In genomic region chr4:139555073-139555704, GRCh38 we compare ENCODE assay signal across 1 cellular context.
TF ChIP-seq lines count a peak whose summit lies in the region.

No MANE protein-coding gene starts in this region.

TF ChIP-seq in HEK293, 187 proteins besides CTCF, POLR2A, EP300 and RAD21 (continued from another document and continues in another):
- TF ChIP-seq ZNF610 (tag by site-specific recombination; IDR thresholded peaks at IDR 0.05; ENCODE audit: borderline replicate concordance) (peak; percentile 82; the same call in 1 of the 2 replicates), ZNF2 (tag by site-specific recombination; IDR thresholded peaks at IDR 0.05) (peak; percentile 92), ZNF48 (tag by site-specific recombination; IDR thresholded peaks at IDR 0.05) (no peak), ZNF10 (tag by site-specific recombination; IDR thresholded peaks at IDR 0.05) (no peak), ZIC2 (tag by site-specific recombination; IDR thresholded peaks at IDR 0.05) (peak; percentile 94), ZNF335 (tag by site-specific recombination; conservative IDR thresholded peaks at IDR 0.05) (peak; percentile 57), SCRT1 (tag by site-specific recombination; IDR thresholded peaks at IDR 0.05; ENCODE audit: borderline replicate concordance) (no peak), ZNF548 (tag by site-specific recombination; IDR thresholded peaks at IDR 0.05) (no peak), ZNF292 (tag by site-specific recombination; IDR thresholded peaks at IDR 0.05; ENCODE audit: borderline replicate concordance, low read depth) (no peak), ZNF132 (tag by site-specific recombination; IDR thresholded peaks at IDR 0.05; ENCODE audit: borderline replicate concordance) (no peak), ZNF366 (tag by site-specific recombination; conservative IDR thresholded peaks at IDR 0.05) (peak; percentile 62), ZFP37 (tag by site-specific recombination; IDR thresholded peaks at IDR 0.05) (peak; percentile 57; the same call in 1 of the 2 replicates), SP7 (tag by site-specific recombination; IDR thresholded peaks at IDR 0.05) (peak; percentile 96), ZNF394 (tag by site-specific recombination; IDR thresholded peaks at IDR 0.05; ENCODE audit: borderline replicate concordance) (peak; percentile 64; the same call in 1 of the 2 replicates), ZNF37A (tag by site-specific recombination; IDR thresholded peaks at IDR 0.05) (no peak), SP2 (tag by site-specific recombination; IDR thresholded peaks at IDR 0.05) (peak; percentile 76), ZNF529 (tag by site-specific recombination; IDR thresholded peaks at IDR 0.05; ENCODE audit: insufficient replicate concordance) (no peak), TRIM28 (IDR thresholded peaks at IDR 0.05; ENCODE audit: borderline replicate concordance, low read length) (no peak), TCF7L2 (IDR thresholded peaks at IDR 0.05; ENCODE audit: borderline replicate concordance, low read depth, low read length) (no peak), ZNF776 (tag by site-specific recombination; IDR thresholded peaks at IDR 0.05; ENCODE audit: borderline replicate concordance) (no peak), ZNF513 (tag by site-specific recombination; IDR thresholded peaks at IDR 0.05) (no peak), YY2 (tag by site-specific recombination; IDR thresholded peaks at IDR 0.05) (no peak), ZNF157 (tag by site-specific recombination; IDR thresholded peaks at IDR 0.05) (no peak), MYNN (tag by site-specific recombination; IDR thresholded peaks at IDR 0.05; ENCODE audit: borderline replicate concordance) (no peak), BCL11A (tag by site-specific recombination; IDR thresholded peaks at IDR 0.05; ENCODE audit: low read depth) (peak; percentile 94), ZNF146 (tag by site-specific recombination; IDR thresholded peaks at IDR 0.05) (no peak; the same call in 1 of the 2 replicates), REST (tag by site-specific recombination; IDR thresholded peaks at IDR 0.05) (no peak), YY1 (tag by site-specific recombination; IDR thresholded peaks at IDR 0.05) (peak; percentile 17; the same call in 1 of the 2 replicates), ZNF600 (tag by site-specific recombination; IDR thresholded peaks at IDR 0.05) (peak; percentile 94), RBAK (tag by site-specific recombination; IDR thresholded peaks at IDR 0.05) (no peak), ZBTB1 (tag by site-specific recombination; IDR thresholded peaks at IDR 0.05) (peak; percentile 92), REPIN1 (tag by site-specific recombination; IDR thresholded peaks at IDR 0.05; ENCODE audit: low read depth) (no peak), ZBTB20 (tag by site-specific recombination; IDR thresholded peaks at IDR 0.05) (peak; percentile 65; the same call in 1 of the 2 replicates), ZNF624 (tag by site-specific recombination; IDR thresholded peaks at IDR 0.05) (no peak), PRDM10 (tag by site-specific recombination; IDR thresholded peaks at IDR 0.05) (peak; percentile 74; the same call in 1 of the 2 replicates), ZNF214 (tag by site-specific recombination; IDR thresholded peaks at IDR 0.05; ENCODE audit: borderline replicate concordance) (no peak), ZNF843 (tag by site-specific recombination; IDR thresholded peaks at IDR 0.05) (peak; percentile 88), HOXC10 (CRISPR knock-in tag; IDR thresholded peaks at IDR 0.05) (no peak), ZNF530 (tag by site-specific recombination; IDR thresholded peaks at IDR 0.05; ENCODE audit: low read depth) (no peak), ZNF140 (tag by site-specific recombination; IDR thresholded peaks at IDR 0.05) (no peak), ZNF155 (tag by site-specific recombination; IDR thresholded peaks at IDR 0.05) (no peak), ZNF596 (tag by site-specific recombination; IDR thresholded peaks at IDR 0.05) (0 out of 2 replicates have a peak, but pooled peaks have one; percentile 13), BCL11B (tag by site-specific recombination; IDR thresholded peaks at IDR 0.05; ENCODE audit: low read depth) (peak; percentile 95), ZFP69B (tag by site-specific recombination; IDR thresholded peaks at IDR 0.05) (peak; percentile 64; the same call in 1 of the 2 replicates), ZNF777 (tag by site-specific recombination; IDR thresholded peaks at IDR 0.05; ENCODE audit: borderline replicate concordance) (no peak), SP3 (tag by site-specific recombination; IDR thresholded peaks at IDR 0.05) (peak; percentile 76), ZNF792 (tag by site-specific recombination; IDR thresholded peaks at IDR 0.05) (no peak), ZNF211 (tag by site-specific recombination; IDR thresholded peaks at IDR 0.05; ENCODE audit: low read depth) (no peak), ZBTB21 (tag by site-specific recombination; IDR thresholded peaks at IDR 0.05) (peak; percentile 42), ZNF239 (tag by site-specific recombination; IDR thresholded peaks at IDR 0.05) (no peak), ZNF76 (tag by site-specific recombination; IDR thresholded peaks at IDR 0.05; ENCODE audit: borderline replicate concordance, low read depth) (peak; percentile 44; the same call in 1 of the 2 replicates), ZNF571 (tag by site-specific recombination; IDR thresholded peaks at IDR 0.05) (no peak), SETDB1 (IDR thresholded peaks at IDR 0.05; ENCODE audit: insufficient read length, low read length) (no peak), IKZF3 (tag by site-specific recombination; IDR thresholded peaks at IDR 0.05) (peak; percentile 93), ZNF549 (tag by site-specific recombination; IDR thresholded peaks at IDR 0.05) (no peak), GLIS2 (tag by site-specific recombination; IDR thresholded peaks at IDR 0.05) (peak; percentile 98), ZNF248 (tag by site-specific recombination; IDR thresholded peaks at IDR 0.05) (no peak), ZNF791 (tag by site-specific recombination; IDR thresholded peaks at IDR 0.05) (no peak), ZNF266 (tag by site-specific recombination; IDR thresholded peaks at IDR 0.05; ENCODE audit: low read depth) (no peak), ZNF354C (tag by site-specific recombination; IDR thresholded peaks at IDR 0.05; ENCODE audit: borderline replicate concordance, low read depth) (no peak)
- TF ChIP-seq, protein P1, sequence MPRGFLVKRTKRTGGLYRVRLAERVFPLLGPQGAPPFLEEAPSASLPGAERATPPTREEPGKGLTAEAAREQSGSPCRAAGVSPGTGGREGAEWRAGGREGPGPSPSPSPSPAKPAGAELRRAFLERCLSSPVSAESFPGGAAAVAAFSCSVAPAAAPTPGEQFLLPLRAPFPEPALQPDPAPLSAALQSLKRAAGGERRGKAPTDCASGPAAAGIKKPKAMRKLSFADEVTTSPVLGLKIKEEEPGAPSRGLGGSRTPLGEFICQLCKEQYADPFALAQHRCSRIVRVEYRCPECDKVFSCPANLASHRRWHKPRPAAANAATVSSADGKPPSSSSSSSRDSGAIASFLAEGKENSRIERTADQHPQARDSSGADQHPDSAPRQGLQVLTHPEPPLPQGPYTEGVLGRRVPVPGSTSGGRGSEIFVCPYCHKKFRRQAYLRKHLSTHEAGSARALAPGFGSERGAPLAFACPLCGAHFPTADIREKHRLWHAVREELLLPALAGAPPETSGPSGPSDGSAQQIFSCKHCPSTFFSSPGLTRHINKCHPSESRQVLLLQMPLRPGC (tag by site-specific recombination; IDR thresholded peaks at IDR 0.05) = peak; percentile 94
- TF ChIP-seq, protein P2, sequence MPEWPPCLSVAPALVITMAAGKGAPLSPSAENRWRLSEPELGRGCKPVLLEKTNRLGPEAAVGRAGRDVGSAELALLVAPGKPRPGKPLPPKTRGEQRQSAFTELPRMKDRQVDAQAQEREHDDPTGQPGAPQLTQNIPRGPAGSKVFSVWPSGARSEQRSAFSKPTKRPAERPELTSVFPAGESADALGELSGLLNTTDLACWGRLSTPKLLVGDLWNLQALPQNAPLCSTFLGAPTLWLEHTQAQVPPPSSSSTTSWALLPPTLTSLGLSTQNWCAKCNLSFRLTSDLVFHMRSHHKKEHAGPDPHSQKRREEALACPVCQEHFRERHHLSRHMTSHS (tag by site-specific recombination; IDR thresholded peaks at IDR 0.05) = no peak
- TF ChIP-seq, protein P3, sequence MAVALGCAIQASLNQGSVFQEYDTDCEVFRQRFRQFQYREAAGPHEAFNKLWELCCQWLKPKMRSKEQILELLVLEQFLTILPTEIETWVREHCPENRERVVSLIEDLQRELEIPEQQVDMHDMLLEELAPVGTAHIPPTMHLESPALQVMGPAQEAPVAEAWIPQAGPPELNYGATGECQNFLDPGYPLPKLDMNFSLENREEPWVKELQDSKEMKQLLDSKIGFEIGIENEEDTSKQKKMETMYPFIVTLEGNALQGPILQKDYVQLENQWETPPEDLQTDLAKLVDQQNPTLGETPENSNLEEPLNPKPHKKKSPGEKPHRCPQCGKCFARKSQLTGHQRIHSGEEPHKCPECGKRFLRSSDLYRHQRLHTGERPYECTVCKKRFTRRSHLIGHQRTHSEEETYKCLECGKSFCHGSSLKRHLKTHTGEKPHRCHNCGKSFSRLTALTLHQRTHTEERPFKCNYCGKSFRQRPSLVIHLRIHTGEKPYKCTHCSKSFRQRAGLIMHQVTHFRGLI (tag by site-specific recombination; IDR thresholded peaks at IDR 0.05) = peak; percentile 35; the same call in 1 of the 2 replicates
